2 cellular contexts compared by ENCODE assay signal in genomic region chr19:36748431-36749275, GRCh38.
A peak's percentile ranks its signal among the peaks of the same experiment; 100 is the strongest.
TF ChIP-seq lines count a peak whose summit lies in the region.

No MANE protein-coding gene starts in this region.

TF ChIP-seq in HepG2, 621 proteins besides CTCF, POLR2A, EP300 and RAD21:
- no peak for TF ChIP-seq ZNF251 (CRISPR knock-in tag; IDR thresholded peaks at IDR 0.05)
- 0 out of 2 replicates have a peak, but pooled peaks have one; percentile 7 for TF ChIP-seq MAFF (IDR thresholded peaks at IDR 0.05; ENCODE audit: low read depth, low read length)
- TF ChIP-seq FOSL1 (CRISPR knock-in tag; IDR thresholded peaks at IDR 0.05; ENCODE audit: borderline replicate concordance) = no peak
- no peak for TF ChIP-seq ZNF451 (CRISPR knock-in tag; IDR thresholded peaks at IDR 0.05)
- no peak for TF ChIP-seq ZNF747 (CRISPR knock-in tag; IDR thresholded peaks at IDR 0.05; ENCODE audit: borderline replicate concordance)
- TF ChIP-seq TAF1 (CRISPR knock-in tag; IDR thresholded peaks at IDR 0.05) = no peak
- TF ChIP-seq KLF13 (CRISPR knock-in tag; IDR thresholded peaks at IDR 0.05) = no peak
- TF ChIP-seq SYNCRIP (IDR thresholded peaks at IDR 0.05; ENCODE audit: insufficient read depth, low read depth, low read length) = no peak

TF ChIP-seq in K562, 482 proteins besides CTCF, POLR2A, EP300 and RAD21:
- TF ChIP-seq MCM2 (IDR thresholded peaks at IDR 0.05; ENCODE audit: low read depth) = no peak
- TF ChIP-seq ZBTB43 (CRISPR knock-in tag; IDR thresholded peaks at IDR 0.05) = no peak
- TF ChIP-seq ZNF280A (IDR thresholded peaks at IDR 0.05; ENCODE audit: low read depth, partially characterized antibody) = peak; percentile 33
- TF ChIP-seq ZNF445 (CRISPR knock-in tag; IDR thresholded peaks at IDR 0.05; ENCODE audit: low read depth) = no peak
- no peak for TF ChIP-seq REST (CRISPR knock-in tag; IDR thresholded peaks at IDR 0.05; ENCODE audit: low read depth)
- peak; percentile 94 for TF ChIP-seq ZNF75A (CRISPR knock-in tag; IDR thresholded peaks at IDR 0.05)
- TF ChIP-seq CREB5 (CRISPR knock-in tag; IDR thresholded peaks at IDR 0.05) = no peak
- no peak for TF ChIP-seq ZSCAN29 (IDR thresholded peaks at IDR 0.05)
- no peak for TF ChIP-seq PHB (CRISPR knock-in tag; IDR thresholded peaks at IDR 0.05)
- TF ChIP-seq FOXK2 (conservative IDR thresholded peaks at IDR 0.05 in 1 of 2, IDR thresholded peaks at IDR 0.05 in 1 of 2; ENCODE audit: low read depth in 2 of 2) = no peak
- TF ChIP-seq NELFE (IDR thresholded peaks at IDR 0.05; ENCODE audit: insufficient read depth, insufficient read length) = no peak
